ENCODE assay signal across 18 cellular contexts in genomic region chr3:182460303-182460702, GRCh38.
"Had no signal": no experiment of that assay in that cellular context is flagged by ENCODE, and none has a peak within 500 bp of the region (broad histone marks: within the 10 kb centered on the region; RNA-seq: fewer than 3 reads in every experiment).

No MANE protein-coding gene starts in this region.

- H3K27me3 Mint-ChIP-seq: T-cell had no signal

- H3K9ac ChIP-seq: KMS-11, SK-N-SH had no signal

- H3K27ac ChIP-seq: KMS-11, RWPE1 had no signal

- DNase-seq: IMR-90, MV-4-11, NCI-H1048, NCI-H1105, NCI-H1436 treated with DMSO at 0.1 percent for 48 hours, NCI-H187, NCI-H2029 treated with DMSO at 0.1 percent for 48 hours, NCI-H345, NCI-H524, NCI-H526 treated with DMSO at 0.1 percent for 48 hours, NCI-H748 treated with DMSO at 0.1 percent for 48 hours, SHP77, SK-N-SH, SW 1271, T-cell had no signal

- H3K9me3 Mint-ChIP-seq: T-helper 1 cell treated with Interleukin-12 subunit alpha and Interleukin-12 subunit beta and Interleukin-4 antibody, amounts not matched to agents 30 μg/mL and 1 μg/mL, for 36 hours had no signal

- H3K4me2 ChIP-seq: KMS-11, SK-N-SH had no signal

- H3K9me2 ChIP-seq: SK-N-SH had no signal

- H3K9me3 ChIP-seq: SK-N-SH had no signal

- H3K4me1 Mint-ChIP-seq: T-cell had no signal

- H3K36me3 Mint-ChIP-seq: T-cell had no signal

- H3K27ac Mint-ChIP-seq: T-cell; T-helper 1 cell treated with Interleukin-12 subunit alpha and Interleukin-12 subunit beta and Interleukin-4 antibody, amounts not matched to agents 30 μg/mL and 1 μg/mL, for 36 hours had no signal

- H3K4me3 Mint-ChIP-seq: T-cell; T-helper 1 cell treated with Interleukin-12 subunit alpha and Interleukin-12 subunit beta and Interleukin-4 antibody, amounts not matched to agents 30 μg/mL and 1 μg/mL, for 36 hours had no signal
